In genomic region chr17:81442791-81443190, GRCh38 we compare ENCODE assay signal across 16 cellular contexts. TPM values are rescaled to one million over a fixed set of nuclear protein-coding genes. Genes with fewer than 3 reads are reported as not detected.
DNase-seq lines count a peak whose midpoint lies in the region; ATAC-seq and TF ChIP-seq lines count a peak whose summit lies in the region.
"Had no signal": no experiment of that assay in that cellular context is flagged by ENCODE, and none has a peak within 500 bp of the region (broad histone marks: within the 10 kb centered on the region; RNA-seq: fewer than 3 reads in every experiment).

No MANE protein-coding gene starts in this region.

- no peaks in the 10 kb centered on the region for H3K9me3 ChIP-seq in HEK293 (ENCODE audit: control insufficient read depth, insufficient read depth, low read depth, low read length)
- no peaks in the 10 kb centered on the region for H3K9me3 ChIP-seq in Panc1 (ENCODE audit: control insufficient read depth, insufficient read depth, low read depth, low read length)
- H3K9me3 ChIP-seq: BE2C; BLaER1 treated with 17β-estradiol and CSF1 and Interleukin-3, amounts not matched to agents 10 nM and 100 nM; Caco-2 had no signal

- no peak for DNase-seq in Panc1 (ENCODE audit: low read depth, low spot score)
- no peak for DNase-seq in brain microvascular endothelial cell
- DNase-seq in activated CD4-positive, alpha-beta T cell treated with anti-CD3 and anti-CD28 coated beads, Interleukin-2, amount 50 U/mL, for 4 hours, result no peak
- DNase-seq: 8988T; ACHN; BE2C; Caco-2; Calu3; CD4-positive, alpha-beta T cell; CD8-positive, alpha-beta T cell; DMS79 treated with DMSO at 0.1 percent for 48 hours; GF-D8 had no signal

- no peak for TF ChIP-seq CTCF in HEK293 (tag by site-specific recombination; IDR thresholded peaks at IDR 0.05)
- TF ChIP-seq CTCF in Panc1 (IDR thresholded peaks at IDR 0.05), result no peak
- TF ChIP-seq CTCF in brain microvascular endothelial cell (IDR thresholded peaks at IDR 0.05; ENCODE audit: low read depth, low read length, missing control alignments), result no peak

- H3K36me3 ChIP-seq in HEK293 (ENCODE audit: control insufficient read depth in 2 of 2, insufficient read depth in 1 of 2, low read length in 2 of 2) (peaks cover 0 to 34% of the 10 kb centered on the region in 2 experiments; a peak in 1 of 3 replicates), Panc1 (ENCODE audit: control insufficient read depth, insufficient read depth, low read length) (no peaks in the 10 kb centered on the region), brain microvascular endothelial cell (replicated peaks) (no peaks in the 10 kb centered on the region)

- ATAC-seq in Panc1 (no peak), HG03457 (IDR thresholded peaks at IDR 0.05; ENCODE audit: unreplicated experiment) (no peak)
- ATAC-seq: CD8-positive, alpha-beta T cell had no signal

- H3K4me3 ChIP-seq in HEK293 (ENCODE audit: low read depth, low read length), result no peak overlapping the region
- no peak overlapping the region for H3K4me3 ChIP-seq in Panc1 (ENCODE audit: low read depth in 2 of 2, low read length in 2 of 2)
- H3K4me3 ChIP-seq in brain microvascular endothelial cell (ENCODE audit: low read depth, low read length), result no peak overlapping the region
- H3K4me3 ChIP-seq: BLaER1 treated with 17β-estradiol and CSF1 and Interleukin-3, amounts not matched to agents 10 nM and 100 nM had no signal

- in situ Hi-C loops in Panc1 (cut with HindIII; ENCODE audit: low pct_unique_long_range_greater_than_20kb, low sequenced_read_pairs) (no loop called here), brain microvascular endothelial cell (cut with HindIII; ENCODE audit: low pct_ligation_motif_present, low sequenced_read_pairs) (no loop called here)

- BruUV-seq in Panc1 (replicated peaks; lab: Mats Ljungman, UMichigan), result TSS peak; percentile 48

- H3K27ac ChIP-seq in HEK293 (ENCODE audit: extremely low read depth, low read depth, low read length), result no peak overlapping the region
- H3K27ac ChIP-seq in Panc1 (ENCODE audit: low read length), result no peak overlapping the region
- no peak overlapping the region for H3K27ac ChIP-seq in brain microvascular endothelial cell
- H3K27ac ChIP-seq: BLaER1 treated with 17β-estradiol and CSF1 and Interleukin-3, amounts not matched to agents 10 nM and 100 nM; C4-2B had no signal

- POLR2A ChIA-PET in HEK293 (lab: Yijun Ruan, JAX) (interaction anchor here (0.7 kb wide), 1 partner anchor 48 kb away, joined by 3 read pairs; the partner anchor contains the start of gene BAHCC1), Panc1 (lab: Charles Lee) (no interaction called here)

- CTCF ChIA-PET in HEK293 (lab: Yijun Ruan, JAX) (interaction anchor here (0.7 to 0.9 kb wide), 2 partner anchors 31 to 151 kb away, joined by 4 read pairs; no protein-coding TSS in a partner anchor), Panc1 (lab: Charles Lee) (no interaction called here)

- H3K4me1 ChIP-seq in HEK293 (ENCODE audit: control insufficient read depth, insufficient read depth, low read length) (no peaks in the 10 kb centered on the region), Panc1 (ENCODE audit: control insufficient read depth, insufficient read depth, low read length) (peaks cover 17% of the 10 kb centered on the region)
- H3K4me1 ChIP-seq: Caco-2 had no signal

- intact Hi-C loops in Panc1 (cut with micrococcal nuclease; ENCODE audit: unreplicated experiment), result no loop called here

- H3K27me3 ChIP-seq in Panc1 (ENCODE audit: control insufficient read depth, insufficient read depth, low read length) (no peaks in the 10 kb centered on the region), brain microvascular endothelial cell (replicated peaks) (no peaks in the 10 kb centered on the region)
- H3K27me3 ChIP-seq: BE2C had no signal

TF ChIP-seq in HEK293, 187 proteins besides CTCF, POLR2A, EP300 and RAD21:
- TF ChIP-seq ZNF416 (tag by site-specific recombination; IDR thresholded peaks at IDR 0.05) (no peak), GLIS2 (tag by site-specific recombination; IDR thresholded peaks at IDR 0.05) (0 out of 2 replicates have a peak, but pooled peaks have one; percentile 12), KLF17 (tag by site-specific recombination; IDR thresholded peaks at IDR 0.05) (no peak), ZNF239 (tag by site-specific recombination; IDR thresholded peaks at IDR 0.05) (no peak), ZNF214 (tag by site-specific recombination; IDR thresholded peaks at IDR 0.05; ENCODE audit: borderline replicate concordance) (no peak), ZBTB10 (tag by site-specific recombination; IDR thresholded peaks at IDR 0.05) (no peak), ZNF596 (tag by site-specific recombination; IDR thresholded peaks at IDR 0.05) (no peak)

RNA-seq across cellular contexts. Expression of gene BAHCC1, which starts 47.5 kb away (rescaled TPM):
- total RNA-seq in Panc1 (2021; ENCODE audit: unreplicated experiment), result 77.4 TPM
- polyA plus RNA-seq in Panc1 (2012; ENCODE audit: insufficient read length), result 129 TPM
